22 cellular contexts compared by ENCODE assay signal in the genomic region with DNA sequence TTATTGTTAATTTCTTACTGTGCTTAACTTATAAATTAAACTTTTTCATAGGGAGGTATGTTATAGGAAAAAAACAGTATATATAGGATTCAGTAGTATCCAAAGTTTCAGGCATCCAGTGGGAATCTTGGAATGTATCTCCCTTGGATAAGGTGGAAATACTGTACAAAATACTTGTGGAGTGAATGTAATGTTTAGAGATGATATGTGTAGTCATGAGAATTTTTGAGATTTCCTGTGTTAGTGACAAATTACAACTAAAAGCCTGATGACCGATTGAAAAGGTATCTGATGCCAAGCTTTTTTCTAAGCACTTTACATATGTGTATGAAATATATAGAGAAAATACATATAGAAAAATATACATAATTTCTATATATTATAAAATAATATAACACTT.
"Had no signal": no experiment of that assay in that cellular context is flagged by ENCODE, and none has a peak within 500 bp of the region (broad histone marks: within the 10 kb centered on the region; RNA-seq: fewer than 3 reads in every experiment).

No MANE protein-coding gene starts in this region.

- H3K27me3 ChIP-seq: esophagus squamous epithelium, right atrium auricular region, tibial nerve, upper lobe of left lung had no signal

- H3K36me3 ChIP-seq: esophagus squamous epithelium, left ventricle myocardium inferior, lower lobe of right lung, prostate gland, right atrium auricular region, thoracic aorta, tibial nerve, upper lobe of left lung had no signal

- ATAC-seq: effector memory CD8-positive, alpha-beta T cell; left colon; lower lobe of right lung; naive thymus-derived CD8-positive, alpha-beta T cell; sciatic nerve; stimulated activated naive B cell treated with anti-CD40 and anti-IgM and Interleukin-4, amounts not matched to agents 10 μg/mL and 1 μg/mL and 100 μg/mL, for 72 hours had no signal

- FAIRE-seq: endometrium, urothelium cell line had no signal

- DNase-seq: cortex of kidney; effector memory CD8-positive, alpha-beta T cell; erythroblast; esophagus squamous epithelium; foreskin melanocyte; hypothalamus; left colon; left ventricle myocardium inferior; lower lobe of right lung; naive thymus-derived CD8-positive, alpha-beta T cell; nephron progenitor cell; nucleus accumbens; stimulated activated CD4-positive, alpha-beta T cell treated with anti-CD3 and anti-CD28 coated beads, Interleukin-2, amount 100 ng/mL, for 24 hours; stimulated activated naive B cell treated with anti-CD40 and anti-IgM and Interleukin-4, amounts not matched to agents 10 μg/mL and 1 μg/mL and 100 μg/mL, for 72 hours; upper lobe of left lung had no signal

- H3K27ac ChIP-seq: esophagus squamous epithelium, left ventricle myocardium inferior, lower lobe of right lung, prostate gland, right atrium auricular region, thoracic aorta, tibial nerve, upper lobe of left lung had no signal

- H3K9me3 ChIP-seq: esophagus squamous epithelium, lower lobe of right lung, prostate gland, right atrium auricular region, thoracic aorta, tibial nerve, upper lobe of left lung had no signal

- H3K4me3 ChIP-seq: esophagus squamous epithelium, left ventricle myocardium inferior, lower lobe of right lung, prostate gland, right atrium auricular region, thoracic aorta, tibial nerve, upper lobe of left lung had no signal

- H3K4me1 ChIP-seq: esophagus squamous epithelium, left ventricle myocardium inferior, lower lobe of right lung, prostate gland, right atrium auricular region, tibial nerve, upper lobe of left lung had no signal
